ENCODE assay signal across 9 cellular contexts in the genomic region with DNA sequence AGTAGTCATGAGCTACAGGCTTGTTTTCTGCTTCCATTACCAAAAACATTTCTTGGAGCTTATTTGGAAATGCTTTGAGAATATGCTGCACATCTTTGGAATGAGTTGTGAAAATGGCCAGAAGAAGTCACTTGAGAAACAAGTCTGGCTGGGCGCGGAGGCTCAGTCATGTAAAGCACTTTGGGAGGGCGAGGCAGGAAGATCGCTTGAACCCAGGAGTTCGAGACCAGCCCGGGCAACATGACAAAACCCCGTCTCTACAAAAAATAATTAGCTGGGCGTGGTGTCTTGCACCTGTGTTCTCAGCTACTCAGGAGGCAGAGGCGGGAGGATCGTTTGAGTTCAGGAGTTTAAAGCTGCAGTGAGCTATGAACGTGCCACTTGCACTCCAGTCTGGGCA. TPM values are rescaled to one million over a fixed set of nuclear protein-coding genes. Genes with fewer than 3 reads are reported as not detected.
DNase-seq lines count a peak whose midpoint lies in the region; ATAC-seq, FAIRE-seq and TF ChIP-seq lines count a peak whose summit lies in the region.
"Had no signal": no experiment of that assay in that cellular context is flagged by ENCODE, and none has a peak within 500 bp of the region (broad histone marks: within the 10 kb centered on the region; RNA-seq: fewer than 3 reads in every experiment).

No MANE protein-coding gene starts in this region.

- no peak for DNase-seq in Caco-2
- no peak for DNase-seq in endothelial cell of umbilical vein (ENCODE audit: low read depth, low spot score)
- no peak for DNase-seq in osteocyte (ENCODE audit: extremely low spot score, unreplicated experiment)
- DNase-seq in SHP77 (lab: John Stamatoyannopoulos, UW), result no peak
- DNase-seq: activated CD8-positive, alpha-beta memory T cell treated with anti-CD3 and anti-CD28 coated beads, Interleukin-2, amount 50 U/mL, for 4 hours had no signal

- H3K27ac ChIP-seq in OCI-LY3 (ENCODE audit: low read length) (no peak overlapping the region), endothelial cell of umbilical vein (ENCODE audit: insufficient read depth, low read depth, low read length) (peak overlapping the region; percentile 19)

- H3K4me2 ChIP-seq in OCI-LY3 (ENCODE audit: low read length) (peak overlapping the region; percentile 93), endothelial cell of umbilical vein (ENCODE audit: insufficient read depth, low read length) (peak overlapping the region; percentile 91)

- H3K9me3 Mint-ChIP-seq in Caco-2 (ENCODE audit: unreplicated experiment) (no peaks in the 10 kb centered on the region), osteocyte (ENCODE audit: unreplicated experiment) (no peaks in the 10 kb centered on the region)

- H3K27me3 ChIP-seq in Caco-2 (replicated peaks; ENCODE audit: control insufficient read depth, insufficient read depth, low read length) (no peaks in the 10 kb centered on the region), OCI-LY3 (ENCODE audit: low read depth, low read length) (no peaks in the 10 kb centered on the region), endothelial cell of umbilical vein (ENCODE audit: control insufficient read depth in 2 of 2, insufficient read depth in 2 of 2, low read length in 2 of 2) (no peaks in the 10 kb centered on the region)

- CTCF ChIA-PET in Caco-2 (lab: Charles Lee) (interaction anchor here (3.4 kb wide), 1 partner anchor 9 kb away, joined by 9 read pairs; a partner anchor contains a TSS), endothelial cell of umbilical vein (lab: Charles Lee) (interaction anchor here (0.5 to 2.2 kb wide), 4 partner anchors 9 to 160 kb away, joined by 3 to 10 read pairs (median 5); a partner anchor contains a TSS)

- peaks cover 41% of the 10 kb centered on the region for H3K36me3 Mint-ChIP-seq in Caco-2 (ENCODE audit: insufficient read depth, unreplicated experiment)
- peaks cover 3% of the 10 kb centered on the region for H3K36me3 Mint-ChIP-seq in osteocyte (ENCODE audit: unreplicated experiment)

- H3K9me3 ChIP-seq in Caco-2 (no peaks in the 10 kb centered on the region), OCI-LY3 (ENCODE audit: insufficient read depth, low read length) (no peaks in the 10 kb centered on the region), endothelial cell of umbilical vein (replicated peaks; ENCODE audit: control insufficient read depth, insufficient read depth, low read length) (no peaks in the 10 kb centered on the region)

- H3K27me3 Mint-ChIP-seq in Caco-2 (ENCODE audit: insufficient read depth, unreplicated experiment) (no peaks in the 10 kb centered on the region), osteocyte (ENCODE audit: unreplicated experiment) (no peaks in the 10 kb centered on the region)

- dilution Hi-C loops in endothelial cell of umbilical vein (cut with MboI; ENCODE audit: extremely low pct_ligation_motif_present, low sequenced_read_pairs), result no loop called here

- H3K79me2 ChIP-seq in OCI-LY3 (ENCODE audit: low read length), result peaks cover 67% of the 10 kb centered on the region
- peaks cover 49% of the 10 kb centered on the region for H3K79me2 ChIP-seq in endothelial cell of umbilical vein (ENCODE audit: control insufficient read depth, insufficient read depth, low read length)

- H3K9ac ChIP-seq in OCI-LY3 (ENCODE audit: low read length) (peak overlapping the region; percentile 73), endothelial cell of umbilical vein (replicated peaks; ENCODE audit: extremely low read depth, insufficient read depth, low read length) (peak overlapping the region; percentile 84)

- no peak for ATAC-seq in GM18505 (IDR thresholded peaks at IDR 0.05; ENCODE audit: unreplicated experiment)
- no peak for ATAC-seq in activated CD4-positive, CD25-positive, alpha-beta regulatory T cell treated with anti-CD3 and anti-CD28 coated beads, Interleukin-2, amount 50 U/mL, for 24 hours
- ATAC-seq in GM19324 (IDR thresholded peaks at IDR 0.05; ENCODE audit: low FRiP score, unreplicated experiment), result no peak

- H3K4me3 ChIP-seq in Caco-2 (ENCODE audit: low read depth, low read length) (peak overlapping the region; percentile 72), OCI-LY3 (ENCODE audit: low read length) (peak overlapping the region; percentile 97), endothelial cell of umbilical vein (replicated peaks in 1 of 3; ENCODE audit: insufficient read depth in 1 of 3, low read depth in 1 of 3, low read length in 3 of 3) (peak overlapping the region; percentile 87 to 96 (median 91))

- H3K4me3 Mint-ChIP-seq in Caco-2 (ENCODE audit: unreplicated experiment), result peak overlapping the region; percentile 86
- H3K4me3 Mint-ChIP-seq in osteocyte (ENCODE audit: unreplicated experiment), result peak overlapping the region; percentile 97

- H3K4me1 Mint-ChIP-seq in Caco-2 (ENCODE audit: low read depth, unreplicated experiment) (peaks cover 19% of the 10 kb centered on the region), osteocyte (ENCODE audit: unreplicated experiment) (peaks cover 37% of the 10 kb centered on the region)

- no peak for TF ChIP-seq POLR2A in endothelial cell of umbilical vein (IDR thresholded peaks at IDR 0.05; ENCODE audit: low read depth, low read length)
- TF ChIP-seq POLR2A in GM18505 (IDR thresholded peaks at IDR 0.05; ENCODE audit: borderline replicate concordance, extremely low read depth, insufficient read depth, insufficient read length), result no peak

- H2AFZ ChIP-seq in OCI-LY3 (ENCODE audit: low read depth, low read length), result no peak overlapping the region
- H2AFZ ChIP-seq in endothelial cell of umbilical vein (ENCODE audit: low read depth, low read length), result no peak overlapping the region

- H3K36me3 ChIP-seq in Caco-2 (ENCODE audit: control insufficient read depth, insufficient read depth, low read length) (peaks cover 2% of the 10 kb centered on the region; the same call in 1 of the 2 replicates), OCI-LY3 (replicated peaks; ENCODE audit: low read depth, low read length) (peaks cover 9% of the 10 kb centered on the region), endothelial cell of umbilical vein (ENCODE audit: control insufficient read depth in 2 of 2, extremely low read depth in 1 of 2, insufficient read depth in 2 of 2, low read length in 2 of 2) (peaks cover 0 to 3% of the 10 kb centered on the region in 2 experiments)

- H3K9me1 ChIP-seq in endothelial cell of umbilical vein (replicated peaks; ENCODE audit: control insufficient read depth, extremely low read depth, insufficient read depth, low read length), result no peaks in the 10 kb centered on the region

- intact Hi-C loops in Caco-2 (cut with micrococcal nuclease; ENCODE audit: unreplicated experiment), result loop anchor here (10.0 kb wide), 1 partner anchor 94 kb away; the partner anchor contains the start of gene CAMK2G
- intact Hi-C loops in endothelial cell of umbilical vein (cut with micrococcal nuclease), result no loop called here

- peak; percentile 8 for FAIRE-seq in endothelial cell of umbilical vein (lab: Jason Lieb, UNC)

- POLR2A ChIA-PET in Caco-2 (lab: Charles Lee) (interaction anchor here (0.9 to 2.2 kb wide), 3 partner anchors 8 to 133 kb away, joined by 4 to 19 read pairs (median 10); partner anchors contain the start of gene SEC24C), endothelial cell of umbilical vein (lab: Charles Lee) (no interaction called here)

- TF ChIP-seq CTCF in Caco-2 (IDR thresholded peaks at IDR 0.05; ENCODE audit: insufficient read depth in 1 of 2, low read depth in 1 of 2, low read length in 1 of 2, severe bottlenecking in 1 of 2, unreplicated experiment in 1 of 2) (no peak), OCI-LY3 (IDR thresholded peaks at IDR 0.05; ENCODE audit: low read depth, low read length) (no peak), endothelial cell of umbilical vein (IDR thresholded peaks at IDR 0.05; ENCODE audit: extremely low read depth in 1 of 2, insufficient read depth in 1 of 2, low read depth in 1 of 2, low read length in 2 of 2) (no peak), osteocyte (IDR thresholded peaks at IDR 0.05) (no peak)

- H3K4me1 ChIP-seq in Caco-2 (no peaks in the 10 kb centered on the region), OCI-LY3 (ENCODE audit: low read length) (peaks cover 25% of the 10 kb centered on the region), endothelial cell of umbilical vein (ENCODE audit: control insufficient read depth, extremely low read depth, insufficient read depth, low read length) (peaks cover 21% of the 10 kb centered on the region)

- H4K20me1 ChIP-seq in OCI-LY3 (ENCODE audit: insufficient read depth, low read length), result no peaks in the 10 kb centered on the region
- H4K20me1 ChIP-seq in endothelial cell of umbilical vein (replicated peaks; ENCODE audit: control insufficient read depth, extremely low read depth, insufficient read depth, low read length), result no peaks in the 10 kb centered on the region

- H3K27ac Mint-ChIP-seq in Caco-2 (ENCODE audit: unreplicated experiment), result peak overlapping the region; percentile 96
- H3K27ac Mint-ChIP-seq in osteocyte (ENCODE audit: unreplicated experiment), result peak overlapping the region; percentile 99

- no TSS peak for BruUV-seq in Caco-2 (replicated peaks; lab: Mats Ljungman, UMichigan)
- TSS peak; percentile 59 for BruUV-seq in endothelial cell of umbilical vein (replicated peaks; lab: Mats Ljungman, UMichigan)

RNA-seq across cellular contexts. Expression of gene CHCHD1, which starts 0.9 kb away (rescaled TPM):
- total RNA-seq in Caco-2 (2022), result 42.0 and 44.1 TPM in 2 replicates
- 31.7 and 34.9 TPM in 2 replicates for total RNA-seq in endothelial cell of umbilical vein
- 32.1 and 39.2 TPM in 2 replicates for polyA plus RNA-seq in endothelial cell of umbilical vein
- 35.4 and 39.9 TPM in 2 replicates for polyA plus RNA-seq in endothelial cell of umbilical vein (2011; cell fraction: cytosol; rRNA removed)
- 14.3 and 20.2 TPM in 2 replicates for polyA plus RNA-seq in endothelial cell of umbilical vein (2011; cell fraction: nucleus; rRNA removed)
- 69.6 and 78.9 TPM in 2 replicates for polyA plus RNA-seq in endothelial cell of umbilical vein (2012)
- 7.8 and 9.8 TPM in 2 replicates for polyA minus RNA-seq in endothelial cell of umbilical vein
- polyA minus RNA-seq in endothelial cell of umbilical vein (2011; cell fraction: cytosol; rRNA and poly(A)+ RNA removed), result 17.1 TPM
- 3.6 and 4.7 TPM in 2 replicates for polyA minus RNA-seq in endothelial cell of umbilical vein (2011; cell fraction: nucleus; rRNA and poly(A)+ RNA removed)
- total RNA-seq in osteocyte, result 19.9 and 22.3 TPM in 2 replicates

RNA-seq across cellular contexts. Expression of gene ZSWIM8, which starts 4.4 kb away (rescaled TPM):
- total RNA-seq in Caco-2 (2022) (93.2 and 103 TPM in 2 replicates), endothelial cell of umbilical vein (111 and 112 TPM in 2 replicates), osteocyte (164 and 186 TPM in 2 replicates)
- polyA plus RNA-seq in endothelial cell of umbilical vein, result 230 and 372 TPM in 2 replicates
- polyA plus RNA-seq in endothelial cell of umbilical vein (2011; cell fraction: cytosol; rRNA removed), result 68.1 and 91.4 TPM in 2 replicates
- 408 and 539 TPM in 2 replicates for polyA plus RNA-seq in endothelial cell of umbilical vein (2011; cell fraction: nucleus; rRNA removed)
- polyA plus RNA-seq in endothelial cell of umbilical vein (2012), result 79.2 and 116 TPM in 2 replicates
- polyA minus RNA-seq in endothelial cell of umbilical vein, result 162 and 169 TPM in 2 replicates
- 25.9 TPM for polyA minus RNA-seq in endothelial cell of umbilical vein (2011; cell fraction: cytosol; rRNA and poly(A)+ RNA removed)
- 99.0 and 127 TPM in 2 replicates for polyA minus RNA-seq in endothelial cell of umbilical vein (2011; cell fraction: nucleus; rRNA and poly(A)+ RNA removed)

RNA-seq across cellular contexts. Expression of gene NDST2, which starts 30.4 kb away (rescaled TPM):
- total RNA-seq in Caco-2 (2022) (16.8 and 18.6 TPM in 2 replicates), endothelial cell of umbilical vein (26.3 and 30.2 TPM in 2 replicates), osteocyte (32.2 and 39.1 TPM in 2 replicates)
- 25.0 and 30.1 TPM in 2 replicates for polyA plus RNA-seq in endothelial cell of umbilical vein
- polyA plus RNA-seq in endothelial cell of umbilical vein (2011; cell fraction: cytosol; rRNA removed), result 15.3 and 16.0 TPM in 2 replicates
- 56.8 and 73.6 TPM in 2 replicates for polyA plus RNA-seq in endothelial cell of umbilical vein (2011; cell fraction: nucleus; rRNA removed)
- polyA plus RNA-seq in endothelial cell of umbilical vein (2012), result 23.2 and 25.0 TPM in 2 replicates
- 43.4 and 44.0 TPM in 2 replicates for polyA minus RNA-seq in endothelial cell of umbilical vein
- 2.8 TPM for polyA minus RNA-seq in endothelial cell of umbilical vein (2011; cell fraction: cytosol; rRNA and poly(A)+ RNA removed)
- 30.6 and 41.0 TPM in 2 replicates for polyA minus RNA-seq in endothelial cell of umbilical vein (2011; cell fraction: nucleus; rRNA and poly(A)+ RNA removed)

RNA-seq across cellular contexts. Expression of gene SEC24C, which starts 36.8 kb away (rescaled TPM):
- 91.0 and 91.2 TPM in 2 replicates for total RNA-seq in Caco-2 (2022)
- 91.2 and 95.5 TPM in 2 replicates for total RNA-seq in endothelial cell of umbilical vein
- polyA plus RNA-seq in endothelial cell of umbilical vein, result 108 and 117 TPM in 2 replicates
- polyA plus RNA-seq in endothelial cell of umbilical vein (2011; cell fraction: cytosol; rRNA removed), result 72.3 and 72.5 TPM in 2 replicates
- polyA plus RNA-seq in endothelial cell of umbilical vein (2011; cell fraction: nucleus; rRNA removed), result 225 and 244 TPM in 2 replicates
- polyA plus RNA-seq in endothelial cell of umbilical vein (2012), result 81.4 and 83.5 TPM in 2 replicates
- 209 and 248 TPM in 2 replicates for polyA minus RNA-seq in endothelial cell of umbilical vein
- 63.2 TPM for polyA minus RNA-seq in endothelial cell of umbilical vein (2011; cell fraction: cytosol; rRNA and poly(A)+ RNA removed)
- 71.8 and 76.6 TPM in 2 replicates for polyA minus RNA-seq in endothelial cell of umbilical vein (2011; cell fraction: nucleus; rRNA and poly(A)+ RNA removed)
- 64.1 and 64.2 TPM in 2 replicates for total RNA-seq in osteocyte
